ENCODE assay signal across 25 cellular contexts in the genomic region with DNA sequence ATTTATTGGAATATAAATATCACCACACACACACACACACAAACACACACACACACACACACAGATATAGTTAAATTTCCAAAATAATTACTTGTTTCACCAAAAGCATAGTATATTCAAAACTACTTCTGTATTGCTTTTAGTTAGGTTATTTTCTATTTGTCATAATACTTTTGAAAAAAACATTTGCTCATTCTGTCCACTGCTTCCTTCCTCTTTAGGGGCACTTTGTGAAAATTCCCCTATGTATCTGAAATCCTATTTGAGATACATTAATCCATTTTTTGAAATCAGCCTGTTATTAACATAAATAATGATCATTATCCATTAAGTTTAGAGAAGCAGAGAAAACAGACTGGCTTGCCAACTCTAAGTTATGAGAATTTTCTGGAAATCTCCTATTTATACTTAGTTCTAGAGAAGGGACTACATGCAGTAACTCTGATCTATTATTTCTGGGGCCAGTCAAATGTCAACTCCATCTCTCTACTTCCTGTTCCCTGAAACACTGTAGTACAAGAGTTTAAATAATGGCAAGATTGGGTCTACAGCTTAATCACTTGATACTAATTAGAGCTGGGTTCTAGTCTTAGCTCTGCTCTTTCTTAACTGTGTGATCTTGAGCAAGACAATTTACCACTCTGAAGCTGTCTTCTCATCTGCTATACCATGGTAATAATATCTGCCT. TPM values are rescaled to one million over a fixed set of nuclear protein-coding genes. Genes with fewer than 3 reads are reported as not detected.
A peak's percentile ranks its signal among the peaks of the same experiment; 100 is the strongest.
DNase-seq lines count a peak whose midpoint lies in the region; ATAC-seq, FAIRE-seq and TF ChIP-seq lines count a peak whose summit lies in the region.
"Had no signal": no experiment of that assay in that cellular context is flagged by ENCODE, and none has a peak within 500 bp of the region (broad histone marks: within the 10 kb centered on the region; RNA-seq: fewer than 3 reads in every experiment).

No MANE protein-coding gene starts in this region.

- H3K36me3 Mint-ChIP-seq in activated CD8-positive, alpha-beta memory T cell treated with anti-CD3 and anti-CD28 coated beads, Interleukin-2, amount 10 ng/mL, durations not matched to agents 7 days and 5 days, result peaks cover 6% of the 10 kb centered on the region
- peaks cover 1% of the 10 kb centered on the region for H3K36me3 Mint-ChIP-seq in IgD-negative memory B cell
- H3K36me3 Mint-ChIP-seq in activated naive CD8-positive, alpha-beta T cell treated with anti-CD3 and anti-CD28 coated beads, Interleukin-2, amount 50 U/mL, for 24 hours (ENCODE audit: low read depth), result peaks cover 3% of the 10 kb centered on the region
- H3K36me3 Mint-ChIP-seq: WTC11 had no signal

- H3K4me3 ChIP-seq in pancreas (no peak overlapping the region), tibial artery (no peak overlapping the region), breast epithelium (no peak overlapping the region)
- H3K4me3 ChIP-seq: lung had no signal

- no peak for TF ChIP-seq POLR2A in breast epithelium (IDR thresholded peaks at IDR 0.05)

- H3K27me3 ChIP-seq in pancreas (peaks cover 0 to 10% (median 0%) of the 10 kb centered on the region in 4 donors), tibial artery (no peaks in the 10 kb centered on the region), breast epithelium (peaks cover 0 to 6% of the 10 kb centered on the region in 2 donors)

- no peak overlapping the region for H3K27ac ChIP-seq in pancreas
- no peak overlapping the region for H3K27ac ChIP-seq in tibial artery
- no peak overlapping the region for H3K27ac ChIP-seq in breast epithelium
- H3K27ac ChIP-seq: C4-2B had no signal

- H3K9me3 ChIP-seq in pancreas, result no peaks in the 10 kb centered on the region
- no peaks in the 10 kb centered on the region for H3K9me3 ChIP-seq in tibial artery
- no peaks in the 10 kb centered on the region for H3K9me3 ChIP-seq in breast epithelium

- CTCF ChIA-PET in activated CD8-positive, alpha-beta memory T cell treated with anti-CD3 and anti-CD28 coated beads, Interleukin-2, amount 10 ng/mL, durations not matched to agents 7 days and 5 days (lab: Charles Lee), result no interaction called here

- no peak for DNase-seq in activated CD8-positive, alpha-beta memory T cell treated with anti-CD3 and anti-CD28 coated beads, Interleukin-2, amount 10 ng/mL, durations not matched to agents 7 days and 5 days
- DNase-seq in activated CD8-positive, alpha-beta memory T cell treated with anti-CD3 and anti-CD28 coated beads, Interleukin-2, amount 50 U/mL, for 48 hours, result no peak
- DNase-seq in activated naive CD8-positive, alpha-beta T cell treated with anti-CD3 and anti-CD28 coated beads, Interleukin-2, amount 50 U/mL, for 24 hours, result no peak
- DNase-seq in pancreas, result no peak
- DNase-seq in tibial artery, result no peak
- DNase-seq in breast epithelium (ENCODE audit: low spot score in 2 of 2), result no peak
- DNase-seq: activated gamma-delta T cell, aorta, DMS153, foreskin melanocyte, GDM1, Kasumi-1, NCI-H1048, NCI-H187 treated with DMSO at 0.1 percent for 48 hours, NCI-H226, SIG-M5 had no signal

- H3K4me3 Mint-ChIP-seq in activated CD8-positive, alpha-beta memory T cell treated with anti-CD3 and anti-CD28 coated beads, Interleukin-2, amount 10 ng/mL, durations not matched to agents 7 days and 5 days, result no peak overlapping the region
- peak overlapping the region in 2 of 4 donors; percentile 1 to 53 for H3K4me3 Mint-ChIP-seq in IgD-negative memory B cell
- H3K4me3 Mint-ChIP-seq in activated naive CD8-positive, alpha-beta T cell treated with anti-CD3 and anti-CD28 coated beads, Interleukin-2, amount 50 U/mL, for 24 hours, result no peak overlapping the region
- H3K4me3 Mint-ChIP-seq: WTC11 had no signal

- intact Hi-C loops in pancreas (cut with DNase I), result no loop called here
- intact Hi-C loops in tibial artery (cut with DNase I; ENCODE audit: low total_unique reads), result no loop called here
- intact Hi-C loops in breast epithelium (cut with DNase I; ENCODE audit: low total_unique reads), result no loop called here

- no peaks in the 10 kb centered on the region for H3K9me3 Mint-ChIP-seq in activated CD8-positive, alpha-beta memory T cell treated with anti-CD3 and anti-CD28 coated beads, Interleukin-2, amount 10 ng/mL, durations not matched to agents 7 days and 5 days (ENCODE audit: low read depth)
- no peaks in the 10 kb centered on the region for H3K9me3 Mint-ChIP-seq in IgD-negative memory B cell
- H3K9me3 Mint-ChIP-seq in activated naive CD8-positive, alpha-beta T cell treated with anti-CD3 and anti-CD28 coated beads, Interleukin-2, amount 50 U/mL, for 24 hours, result peaks cover 4% of the 10 kb centered on the region
- H3K9me3 Mint-ChIP-seq: WTC11 had no signal

- peak overlapping the region; percentile 80 for H3K27ac Mint-ChIP-seq in activated CD8-positive, alpha-beta memory T cell treated with anti-CD3 and anti-CD28 coated beads, Interleukin-2, amount 10 ng/mL, durations not matched to agents 7 days and 5 days
- peak overlapping the region in 2 of 3 donors; percentile 39 to 69 for H3K27ac Mint-ChIP-seq in IgD-negative memory B cell
- peak overlapping the region; percentile 86 for H3K27ac Mint-ChIP-seq in activated naive CD8-positive, alpha-beta T cell treated with anti-CD3 and anti-CD28 coated beads, Interleukin-2, amount 50 U/mL, for 24 hours
- H3K27ac Mint-ChIP-seq: WTC11 had no signal

- H3K4me1 ChIP-seq in pancreas (no peaks in the 10 kb centered on the region), tibial artery (no peaks in the 10 kb centered on the region), breast epithelium (no peaks in the 10 kb centered on the region)

- no peak for TF ChIP-seq CTCF in pancreas (IDR thresholded peaks at IDR 0.05)
- no peak for TF ChIP-seq CTCF in tibial artery (IDR thresholded peaks at IDR 0.05)
- no peak for TF ChIP-seq CTCF in breast epithelium (IDR thresholded peaks at IDR 0.05)

- FAIRE-seq in pancreas (lab: Jason Lieb, UNC), result peak; percentile 51
- FAIRE-seq: H1, keratinocyte had no signal

- H3K27me3 Mint-ChIP-seq in activated CD8-positive, alpha-beta memory T cell treated with anti-CD3 and anti-CD28 coated beads, Interleukin-2, amount 10 ng/mL, durations not matched to agents 7 days and 5 days, result no peaks in the 10 kb centered on the region
- H3K27me3 Mint-ChIP-seq in IgD-negative memory B cell, result no peaks in the 10 kb centered on the region
- H3K27me3 Mint-ChIP-seq in activated naive CD8-positive, alpha-beta T cell treated with anti-CD3 and anti-CD28 coated beads, Interleukin-2, amount 50 U/mL, for 24 hours, result no peaks in the 10 kb centered on the region

- peaks cover 56% of the 10 kb centered on the region for H3K4me1 Mint-ChIP-seq in activated CD8-positive, alpha-beta memory T cell treated with anti-CD3 and anti-CD28 coated beads, Interleukin-2, amount 10 ng/mL, durations not matched to agents 7 days and 5 days
- peaks cover 15 to 35% (median 24%) of the 10 kb centered on the region in 3 donors for H3K4me1 Mint-ChIP-seq in IgD-negative memory B cell
- peaks cover 68% of the 10 kb centered on the region for H3K4me1 Mint-ChIP-seq in activated naive CD8-positive, alpha-beta T cell treated with anti-CD3 and anti-CD28 coated beads, Interleukin-2, amount 50 U/mL, for 24 hours
- H3K4me1 Mint-ChIP-seq: WTC11 had no signal

- ATAC-seq in activated CD8-positive, alpha-beta memory T cell treated with anti-CD3 and anti-CD28 coated beads, Interleukin-2, amount 10 ng/mL, durations not matched to agents 7 days and 5 days, result peak; percentile 20
- ATAC-seq in activated naive CD8-positive, alpha-beta T cell treated with anti-CD3 and anti-CD28 coated beads, Interleukin-2, amount 50 U/mL, for 24 hours, result no peak
- ATAC-seq in pancreas, result no peak
- ATAC-seq in HG03342 (IDR thresholded peaks at IDR 0.05; ENCODE audit: unreplicated experiment), result no peak
- ATAC-seq: sciatic nerve, WTC11 had no signal

- H3K36me3 ChIP-seq in pancreas, result no peaks in the 10 kb centered on the region
- H3K36me3 ChIP-seq in tibial artery, result no peaks in the 10 kb centered on the region
- H3K36me3 ChIP-seq in breast epithelium, result no peaks in the 10 kb centered on the region

RNA-seq across cellular contexts. Expression of gene GPR174, which starts 54.4 kb away (rescaled TPM):
- total RNA-seq in activated CD8-positive, alpha-beta memory T cell treated with anti-CD3 and anti-CD28 coated beads, Interleukin-2, amount 10 ng/mL, durations not matched to agents 7 days and 5 days, result 10 to 100 TPM; 48.0 to 76.9 TPM
- polyA plus RNA-seq in IgD-negative memory B cell, result 2.9 TPM
- total RNA-seq in pancreas, result under 1 TPM in 5 of 6 donors, not detected in 1; 0.08 to 0.40 (median 0.17) TPM
- under 1 TPM in 1 of 2 donors, not detected in 1; 0.02 TPM for polyA plus RNA-seq in pancreas
- total RNA-seq in breast epithelium, result 1 to 10 TPM in 1 of 3 donors, under 1 TPM in 2; 0.32 to 1.5 (median 0.98) TPM
- total RNA-seq: H1, HT1080 had no signal
- polyA plus RNA-seq: aorta, H1, keratinocyte had no signal

Comparison
In these comparisons a context has a peak if more than half of its experiments do, and no peak if none do; other contexts are left out.
1. RNA of gene GPR174, which starts 54.4 kb away (total RNA-seq): 48.0 to 76.9 TPM in activated CD8-positive, alpha-beta memory T cell treated with anti-CD3 and anti-CD28 coated beads, Interleukin-2, amount 10 ng/mL, durations not matched to agents 7 days and 5 days; 0.32 to 1.5 TPM in breast epithelium and 0.08 to 0.40 TPM in pancreas; every median in the first group is over 10 times any median in the second.
2. Peak in every context shown above with its lines, with median percentiles within 50 percentile points of each other: H3K27ac Mint-ChIP-seq.